Comparison of ENCODE assay signal across 1 cellular context in genomic region chr6:8182209-8182845, GRCh38.
TF ChIP-seq lines count a peak whose summit lies in the region.

No MANE protein-coding gene starts in this region.

TF ChIP-seq in GM23338, 12 proteins besides CTCF, POLR2A, EP300 and RAD21 (continued from another document):
- no peak for TF ChIP-seq ZNF462 (CRISPR knock-in tag; IDR thresholded peaks at IDR 0.05)
- TF ChIP-seq STAT1 (IDR thresholded peaks at IDR 0.05; ENCODE audit: unreplicated experiment) = no peak
- no peak for TF ChIP-seq JUNB (IDR thresholded peaks at IDR 0.05; ENCODE audit: unreplicated experiment)
- no peak for TF ChIP-seq CREB1 (CRISPR knock-in tag; IDR thresholded peaks at IDR 0.05; ENCODE audit: low read depth)
